15 cellular contexts compared by ENCODE assay signal in the genomic region with DNA sequence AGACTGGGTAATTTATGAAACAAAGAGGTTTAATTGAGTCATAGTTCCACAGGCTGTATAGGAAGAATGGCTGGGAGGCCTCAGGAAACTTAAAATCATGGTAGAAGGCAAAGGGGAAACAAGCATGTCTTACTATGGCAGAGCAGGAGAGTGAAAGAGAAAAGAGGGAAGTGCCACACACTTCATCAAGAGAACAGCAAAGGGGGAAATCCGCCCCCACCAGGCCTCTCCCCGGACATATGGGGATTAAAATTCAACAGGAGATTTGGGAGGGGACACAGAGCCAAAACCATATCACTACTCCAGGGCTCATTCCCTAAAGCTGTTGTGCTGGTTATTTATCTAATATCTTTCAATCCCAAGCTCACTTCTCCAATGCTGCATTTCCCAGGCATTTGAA.
"Had no signal": no experiment of that assay in that cellular context is flagged by ENCODE, and none has a peak within 500 bp of the region (broad histone marks: within the 10 kb centered on the region; RNA-seq: fewer than 3 reads in every experiment).

No MANE protein-coding gene starts in this region.

- H3K27ac ChIP-seq: coronary artery, lower lobe of right lung, ovary, sigmoid colon, thoracic aorta had no signal

- H3K4me1 ChIP-seq: lower lobe of right lung, sigmoid colon had no signal

- H3K4me3 ChIP-seq: coronary artery, lower lobe of right lung, ovary, sigmoid colon, thoracic aorta had no signal

- DNase-seq: activated CD4-positive, alpha-beta T cell treated with anti-CD3 and anti-CD28 coated beads, Interleukin-2, amount 10 ng/mL, durations not matched to agents 7 days and 5 days; activated CD8-positive, alpha-beta memory T cell treated with anti-CD3 and anti-CD28 coated beads, Interleukin-2, amount 50 U/mL, for 48 hours; activated gamma-delta T cell treated with Interleukin-2 at 50 U/mL for 16 hours; activated naive CD8-positive, alpha-beta T cell treated with anti-CD3 and anti-CD28 coated beads, Interleukin-2, amount 10 ng/mL, durations not matched to agents 7 days and 5 days; activated T-cell treated with anti-CD3 and anti-CD28 coated beads, Interleukin-2, amount 50 U/mL, for 72 hours; central memory CD4-positive, alpha-beta T cell; left colon; lower lobe of right lung; ovary; sigmoid colon; stimulated activated CD4-positive, alpha-beta T cell treated with anti-CD3 and anti-CD28 coated beads, Interleukin-12 subunit alpha, Interleukin-12 subunit beta, amount 100 ng/mL, for 4 hours; stimulated activated CD4-positive, alpha-beta T cell treated with anti-CD3 and anti-CD28 coated beads, Interleukin-2, amount 100 ng/mL, for 24 hours had no signal

- H3K27me3 ChIP-seq: ovary, sigmoid colon had no signal

- ATAC-seq: activated T-cell treated with anti-CD3 and anti-CD28 coated beads, Interleukin-2, amount 50 U/mL, for 72 hours; esophagus mucosa; left colon; lower lobe of right lung had no signal

- H3K36me3 ChIP-seq: lower lobe of right lung, ovary, sigmoid colon, thoracic aorta had no signal

- H3K9me3 ChIP-seq: lower lobe of right lung, ovary, sigmoid colon, thoracic aorta had no signal
